Comparison of ENCODE assay signal across 8 cellular contexts in genomic region chr1:231315887-231316286, GRCh38. TPM values are rescaled to one million over a fixed set of nuclear protein-coding genes. Genes with fewer than 3 reads are reported as not detected.
DNase-seq lines count a peak whose midpoint lies in the region; ATAC-seq and TF ChIP-seq lines count a peak whose summit lies in the region.

No MANE protein-coding gene starts in this region.

- H3K4me3 Mint-ChIP-seq in chondrocyte (ENCODE audit: unreplicated experiment) = no peak overlapping the region
- H3K4me3 Mint-ChIP-seq in naive thymus-derived CD4-positive, alpha-beta T cell = no peak overlapping the region

- peak; percentile 77 for ATAC-seq in GM18907 (IDR thresholded peaks at IDR 0.05; ENCODE audit: unreplicated experiment)
- ATAC-seq in HG03469 (IDR thresholded peaks at IDR 0.05; ENCODE audit: unreplicated experiment) = peak; percentile 70
- ATAC-seq in naive thymus-derived CD4-positive, alpha-beta T cell = peak; percentile 68
- ATAC-seq in GM18870 (IDR thresholded peaks at IDR 0.05; ENCODE audit: unreplicated experiment) = no peak
- no peak for ATAC-seq in omental fat pad (ENCODE audit: low FRiP score)

- TF ChIP-seq CTCF in BE2C (IDR thresholded peaks at IDR 0.05; ENCODE audit: low read depth, low read length) (peak; percentile 70), chondrocyte (IDR thresholded peaks at IDR 0.05) (peak; percentile 65), omental fat pad (IDR thresholded peaks at IDR 0.05) (no peak)

- no peak overlapping the region for H3K27ac ChIP-seq in naive thymus-derived CD4-positive, alpha-beta T cell (ENCODE audit: low read depth, low read length)

- POLR2A ChIA-PET in naive thymus-derived CD4-positive, alpha-beta T cell (lab: Charles Lee) = no interaction called here

- H3K9me3 ChIP-seq in BE2C = no peaks in the 10 kb centered on the region
- H3K9me3 ChIP-seq in naive thymus-derived CD4-positive, alpha-beta T cell (ENCODE audit: control insufficient read depth in 2 of 3, low read length in 3 of 3) = no peaks in the 10 kb centered on the region

- no peaks in the 10 kb centered on the region for H3K9me3 Mint-ChIP-seq in chondrocyte (ENCODE audit: low read depth)
- no peaks in the 10 kb centered on the region for H3K9me3 Mint-ChIP-seq in naive thymus-derived CD4-positive, alpha-beta T cell

- H3K4me1 ChIP-seq in BE2C = no peaks in the 10 kb centered on the region
- no peaks in the 10 kb centered on the region for H3K4me1 ChIP-seq in naive thymus-derived CD4-positive, alpha-beta T cell (ENCODE audit: control insufficient read depth in 2 of 2, insufficient read depth in 2 of 2, low read length in 2 of 2)

- intact Hi-C loops in naive thymus-derived CD4-positive, alpha-beta T cell (cut with micrococcal nuclease) = loop anchor here (1.0 kb wide), 2 partner anchors 274 to 288 kb away; no protein-coding TSS in a partner anchor

- H3K36me3 ChIP-seq in BE2C = no peaks in the 10 kb centered on the region
- H3K36me3 ChIP-seq in naive thymus-derived CD4-positive, alpha-beta T cell (ENCODE audit: control insufficient read depth in 2 of 3, insufficient read depth in 3 of 3, low read length in 3 of 3) = no peaks in the 10 kb centered on the region

- H3K4me3 ChIP-seq in BE2C (ENCODE audit: low read depth, low read length) = no peak overlapping the region
- no peak overlapping the region for H3K4me3 ChIP-seq in naive thymus-derived CD4-positive, alpha-beta T cell (ENCODE audit: low read length)

- H3K27ac Mint-ChIP-seq in chondrocyte (ENCODE audit: unreplicated experiment) = no peak overlapping the region
- H3K27ac Mint-ChIP-seq in naive thymus-derived CD4-positive, alpha-beta T cell = peak overlapping the region in 1 of 9 donors; percentile 76

- no peaks in the 10 kb centered on the region for H3K36me3 Mint-ChIP-seq in chondrocyte (ENCODE audit: low read depth)
- H3K36me3 Mint-ChIP-seq in naive thymus-derived CD4-positive, alpha-beta T cell = peaks cover 0 to 2% (median 0%) of the 10 kb centered on the region in 5 donors

- DNase-seq in BE2C = peak; percentile 66
- DNase-seq in T-helper 1 cell = peak in 3 of 5 donors; percentile 8 to 55 (median 22)
- no peak for DNase-seq in chondrocyte (ENCODE audit: low spot score)
- DNase-seq in naive thymus-derived CD4-positive, alpha-beta T cell = peak in 5 of 9 donors; percentile 11 to 43 (median 19)
- DNase-seq in omental fat pad (ENCODE audit: low spot score) = no peak

- CTCF ChIA-PET in naive thymus-derived CD4-positive, alpha-beta T cell (lab: Charles Lee) = interaction anchor here (0.7 to 0.8 kb wide), 2 partner anchors 35 to 1216 kb away, joined by 3 read pairs; no protein-coding TSS in a partner anchor

- no peaks in the 10 kb centered on the region for H3K27me3 ChIP-seq in BE2C
- H3K27me3 ChIP-seq in naive thymus-derived CD4-positive, alpha-beta T cell (ENCODE audit: control insufficient read depth in 2 of 2, insufficient read depth in 2 of 2, low read length in 2 of 2) = no peaks in the 10 kb centered on the region

- H3K27me3 Mint-ChIP-seq in chondrocyte (ENCODE audit: low read depth) = no peaks in the 10 kb centered on the region
- peaks cover 0 to 4% (median 0%) of the 10 kb centered on the region in 5 donors for H3K27me3 Mint-ChIP-seq in naive thymus-derived CD4-positive, alpha-beta T cell

- no peaks in the 10 kb centered on the region for H3K4me1 Mint-ChIP-seq in chondrocyte (ENCODE audit: low read depth)
- H3K4me1 Mint-ChIP-seq in naive thymus-derived CD4-positive, alpha-beta T cell = peaks cover 0 to 4% (median 0%) of the 10 kb centered on the region in 7 donors

RNA-seq across cellular contexts. Expression of gene EXOC8, which starts 21.8 kb away (rescaled TPM):
- 7.5 TPM for polyA plus RNA-seq in BE2C (2012; ENCODE audit: insufficient read depth, insufficient read length, low read depth)
- 13.2 to 15.6 TPM (median 13.8 TPM) in 3 replicates for total RNA-seq in chondrocyte
- total RNA-seq in naive thymus-derived CD4-positive, alpha-beta T cell = 10 to 100 TPM; 21.9 to 33.8 (median 28.0) TPM
- polyA plus RNA-seq in naive thymus-derived CD4-positive, alpha-beta T cell = 1 to 10 TPM; 2.7 to 2.9 TPM
- total RNA-seq in omental fat pad = 10 to 100 TPM; 12.1 to 21.0 (median 16.9) TPM

RNA-seq across cellular contexts. Expression of gene SPRTN, which starts 22.2 kb away (rescaled TPM):
- 25.9 TPM for polyA plus RNA-seq in BE2C (2012; ENCODE audit: insufficient read depth, insufficient read length, low read depth)
- 11.8 to 16.4 TPM (median 15.0 TPM) in 3 replicates for total RNA-seq in chondrocyte
- 10 to 100 TPM; 13.5 to 25.7 (median 17.0) TPM for total RNA-seq in naive thymus-derived CD4-positive, alpha-beta T cell
- 10 to 100 TPM; 12.5 to 18.6 TPM for polyA plus RNA-seq in naive thymus-derived CD4-positive, alpha-beta T cell
- 10 to 100 TPM; 11.2 to 31.6 (median 20.9) TPM for total RNA-seq in omental fat pad

Comparison
In these comparisons a context has a peak if more than half of its experiments do, and no peak if none do; other contexts are left out.
1. DNase-seq: peak in BE2C (single experiment), T-helper 1 cell (3 of 5) and naive thymus-derived CD4-positive, alpha-beta T cell (5 of 9); none in chondrocyte (single experiment) and omental fat pad (single experiment).
2. CTCF ChIP-seq: peak in BE2C (single experiment) and chondrocyte (single experiment); none in omental fat pad (0 of 3).
3. ATAC-seq: peak in GM18907 (single experiment), HG03469 (single experiment) and naive thymus-derived CD4-positive, alpha-beta T cell (single experiment); none in GM18870 (single experiment) and omental fat pad (single experiment).